ENCODE assay signal across 8 cellular contexts in genomic region chr3:13451301-13451673, GRCh38. TPM values are rescaled to one million over a fixed set of nuclear protein-coding genes. Genes with fewer than 3 reads are reported as not detected.
DNase-seq lines count a peak whose midpoint lies in the region; ATAC-seq and TF ChIP-seq lines count a peak whose summit lies in the region.

No MANE protein-coding gene starts in this region.

- TSS peak; percentile 57 for BruUV-seq in PC-9 (replicated peaks; lab: Mats Ljungman, UMichigan)

- H3K4me3 ChIP-seq in H7 (ENCODE audit: insufficient read depth, low read depth, low read length): peak overlapping the region; percentile 25
- H3K4me3 ChIP-seq in PC-9: peak overlapping the region; percentile 59
- peak overlapping the region; percentile 47 for H3K4me3 ChIP-seq in astrocyte of the cerebellum (ENCODE audit: low read depth, low read length)

- TF ChIP-seq CTCF in CD4-positive, alpha-beta T cell (IDR thresholded peaks at IDR 0.05): no peak
- no peak for TF ChIP-seq CTCF in PC-9 (conservative IDR thresholded peaks at IDR 0.05)
- TF ChIP-seq CTCF in astrocyte of the cerebellum (IDR thresholded peaks at IDR 0.05; ENCODE audit: low read depth, low read length, missing control alignments): no peak
- no peak for TF ChIP-seq CTCF in omental fat pad (IDR thresholded peaks at IDR 0.05)

- no peaks in the 10 kb centered on the region for H3K9me3 Mint-ChIP-seq in CD4-positive, alpha-beta T cell
- no peaks in the 10 kb centered on the region for H3K9me3 Mint-ChIP-seq in stimulated activated effector memory CD8-positive, alpha-beta T cell treated with anti-CD3 and anti-CD28 coated beads, Interleukin-12 subunit alpha, Interleukin-12 subunit beta, amount 100 ng/mL, for 72 hours

- in situ Hi-C loops in astrocyte of the cerebellum (cut with HindIII; ENCODE audit: low sequenced_read_pairs): loop anchor here (25.0 kb wide), 1 partner anchor 364 kb away; no protein-coding TSS in a partner anchor

- H3K79me2 ChIP-seq in PC-9 (ENCODE audit: low read depth): no peaks in the 10 kb centered on the region

- DNase-seq in CD4-positive, alpha-beta T cell: peak in 4 of 10 experiments; percentile 2 to 15 (median 5)
- no peak for DNase-seq in H7
- DNase-seq in PC-9: peak in 1 of 2 experiments; percentile 62
- DNase-seq in astrocyte of the cerebellum (ENCODE audit: low read depth): no peak
- DNase-seq in left colon: no peak
- no peak for DNase-seq in stimulated activated effector memory CD8-positive, alpha-beta T cell treated with anti-CD3 and anti-CD28 coated beads, Interleukin-12 subunit alpha, Interleukin-12 subunit beta, amount 100 ng/mL, for 72 hours (ENCODE audit: low spot score in 2 of 2)
- no peak for DNase-seq in omental fat pad (ENCODE audit: low spot score)

- H3K27me3 ChIP-seq in CD4-positive, alpha-beta T cell (ENCODE audit: control insufficient read depth, insufficient read depth, low read length): no peaks in the 10 kb centered on the region
- no peaks in the 10 kb centered on the region for H3K27me3 ChIP-seq in H7 (ENCODE audit: control insufficient read depth, insufficient read depth, low read length)
- H3K27me3 ChIP-seq in PC-9 (ENCODE audit: insufficient read depth, low read depth): no peaks in the 10 kb centered on the region

- no peaks in the 10 kb centered on the region for H3K9me2 ChIP-seq in PC-9 (ENCODE audit: insufficient read depth)

- no peaks in the 10 kb centered on the region for H4K20me1 ChIP-seq in PC-9 (ENCODE audit: insufficient read depth)

- peak; percentile 32 for ATAC-seq in CD4-positive, alpha-beta T cell (ENCODE audit: poor library complexity)
- ATAC-seq in left colon (peak; percentile 24), omental fat pad (ENCODE audit: low FRiP score) (no peak), HG02763 (IDR thresholded peaks at IDR 0.05; ENCODE audit: unreplicated experiment) (no peak)
- ATAC-seq in stimulated activated effector memory CD8-positive, alpha-beta T cell treated with anti-CD3 and anti-CD28 coated beads, Interleukin-12 subunit alpha, Interleukin-12 subunit beta, amount 100 ng/mL, for 72 hours: peak; percentile 63

- H3K4me1 Mint-ChIP-seq in CD4-positive, alpha-beta T cell (ENCODE audit: low read depth): peaks cover 28% of the 10 kb centered on the region
- peaks cover 17% of the 10 kb centered on the region for H3K4me1 Mint-ChIP-seq in stimulated activated effector memory CD8-positive, alpha-beta T cell treated with anti-CD3 and anti-CD28 coated beads, Interleukin-12 subunit alpha, Interleukin-12 subunit beta, amount 100 ng/mL, for 72 hours

- POLR2A ChIA-PET in CD4-positive, alpha-beta T cell (lab: Charles Lee): interaction anchor here (1.0 to 3.3 kb wide), 13 partner anchors 10 to 610 kb away, joined by 3 to 75 read pairs (median 5); partner anchors contain the start of genes HDAC11, NUP210 and RPL32
- POLR2A ChIA-PET in PC-9 (lab: Charles Lee; ENCODE audit: unreplicated experiment): interaction anchor here (0.5 to 1.3 kb wide), 3 partner anchors 29 to 222 kb away, joined by 3 to 11 read pairs (median 8); partner anchors contain the start of gene HDAC11

- no peaks in the 10 kb centered on the region for H3K27me3 Mint-ChIP-seq in CD4-positive, alpha-beta T cell

- peaks cover 21% of the 10 kb centered on the region; the same call in 1 of the 2 replicates for H3F3A ChIP-seq in PC-9 (ENCODE audit: insufficient read depth, low read depth)

- H2AFZ ChIP-seq in PC-9: peak overlapping the region; percentile 86

- peak overlapping the region; percentile 72 for H3K27ac ChIP-seq in CD4-positive, alpha-beta T cell (ENCODE audit: low read depth, low read length)
- H3K27ac ChIP-seq in PC-9: peak overlapping the region; percentile 71

- H3K9me3 ChIP-seq in CD4-positive, alpha-beta T cell (ENCODE audit: control insufficient read depth, low read length): no peaks in the 10 kb centered on the region
- H3K9me3 ChIP-seq in PC-9 (ENCODE audit: insufficient read depth, low read depth): no peaks in the 10 kb centered on the region

- H3K36me3 Mint-ChIP-seq in CD4-positive, alpha-beta T cell (ENCODE audit: low read depth): no peaks in the 10 kb centered on the region
- no peaks in the 10 kb centered on the region for H3K36me3 Mint-ChIP-seq in stimulated activated effector memory CD8-positive, alpha-beta T cell treated with anti-CD3 and anti-CD28 coated beads, Interleukin-12 subunit alpha, Interleukin-12 subunit beta, amount 100 ng/mL, for 72 hours

- intact Hi-C loops in CD4-positive, alpha-beta T cell (cut with DNase I, micrococcal nuclease): loop anchor here (1.0 to 10.0 kb wide), 4 partner anchors 28 to 484 kb away; no protein-coding TSS in a partner anchor
- intact Hi-C loops in PC-9 (cut with micrococcal nuclease; ENCODE audit: unreplicated experiment) (loop anchor here (5.0 to 10.0 kb wide), 5 partner anchors 39 to 599 kb away; no protein-coding TSS in a partner anchor), left colon (cut with DNase I, micrococcal nuclease) (loop anchor here in 1 of 2 donors (5.0 kb wide), 1 partner anchor 354 kb away; no protein-coding TSS in a partner anchor)

- no peaks in the 10 kb centered on the region for H3K36me3 ChIP-seq in H7 (replicated peaks; ENCODE audit: control insufficient read depth, insufficient read depth, low read length)
- no peaks in the 10 kb centered on the region for H3K36me3 ChIP-seq in PC-9 (ENCODE audit: low read depth)

- H3K4me1 ChIP-seq in PC-9 (replicated peaks; ENCODE audit: insufficient read depth): peaks cover 13% of the 10 kb centered on the region

- H3K4me3 Mint-ChIP-seq in CD4-positive, alpha-beta T cell: peak overlapping the region; percentile 94
- H3K4me3 Mint-ChIP-seq in stimulated activated effector memory CD8-positive, alpha-beta T cell treated with anti-CD3 and anti-CD28 coated beads, Interleukin-12 subunit alpha, Interleukin-12 subunit beta, amount 100 ng/mL, for 72 hours: peak overlapping the region; percentile 84

- CTCF ChIA-PET in CD4-positive, alpha-beta T cell (lab: Charles Lee): interaction anchor here (1.4 to 3.9 kb wide), 8 partner anchors 10 to 456 kb away, joined by 4 to 57 read pairs (median 12); partner anchors contain the start of genes HDAC11 and NUP210
- CTCF ChIA-PET in PC-9 (lab: Charles Lee): interaction anchor here (1.6 to 2.2 kb wide), 2 partner anchors 29 to 360 kb away, joined by 10 to 23 read pairs; partner anchors contain the start of gene HDAC11

- H3K27ac Mint-ChIP-seq in CD4-positive, alpha-beta T cell: peak overlapping the region; percentile 79
- peak overlapping the region; percentile 87 for H3K27ac Mint-ChIP-seq in stimulated activated effector memory CD8-positive, alpha-beta T cell treated with anti-CD3 and anti-CD28 coated beads, Interleukin-12 subunit alpha, Interleukin-12 subunit beta, amount 100 ng/mL, for 72 hours

- peak overlapping the region; percentile 69 for H3K4me2 ChIP-seq in PC-9

RNA-seq across cellular contexts. Expression of gene HDAC11, which starts 28.8 kb away (rescaled TPM):
- 1 to 10 TPM; 4.5 to 4.6 TPM for total RNA-seq in CD4-positive, alpha-beta T cell
- 11.7 and 14.7 TPM in 2 replicates for total RNA-seq in H7 (2014; rRNA removed; shearing (Covaris generic))
- total RNA-seq in PC-9 (2021) (18.4 and 24.3 TPM in 2 replicates), left colon (10 to 100 TPM; 27.1 to 28.2 TPM), omental fat pad (10 to 100 TPM in 1 of 4 donors, 1 to 10 TPM in 3; 5.9 to 22.2 (median 9.3) TPM)

RNA-seq across cellular contexts. Expression of gene NUP210, which starts 31.2 kb away (rescaled TPM):
- total RNA-seq in CD4-positive, alpha-beta T cell: 10 to 100 TPM; 82.0 to 83.5 TPM
- 40.1 and 50.3 TPM in 2 replicates for total RNA-seq in H7 (2014; rRNA removed; shearing (Covaris generic))
- 72.7 and 84.0 TPM in 2 replicates for total RNA-seq in PC-9 (2021)
- 1 to 10 TPM; 5.6 to 9.1 TPM for total RNA-seq in left colon
- total RNA-seq in omental fat pad: 1 to 10 TPM; 3.2 to 9.1 (median 4.1) TPM

Comparison
In these comparisons a context has a peak if more than half of its experiments do, and no peak if none do; other contexts are left out.
1. ATAC-seq: peak in CD4-positive, alpha-beta T cell (single experiment), left colon (single experiment) and stimulated activated effector memory CD8-positive, alpha-beta T cell treated with anti-CD3 and anti-CD28 coated beads, Interleukin-12 subunit alpha, Interleukin-12 subunit beta, amount 100 ng/mL, for 72 hours (single experiment); none in omental fat pad (single experiment) and HG02763 (single experiment).
2. Peak in every context shown above with its lines, with median percentiles within 50 percentile points of each other: H3K4me3 ChIP-seq.